15 cellular contexts compared by ENCODE assay signal in genomic region chr9:130188860-130189481, GRCh38.
"Had no signal": no experiment of that assay in that cellular context is flagged by ENCODE, and none has a peak within 500 bp of the region (broad histone marks: within the 10 kb centered on the region; RNA-seq: fewer than 3 reads in every experiment).

No MANE protein-coding gene starts in this region.

- H3K4me1 ChIP-seq: psoas muscle had no signal

- H3K9me3 ChIP-seq: breast epithelium, left ventricle myocardium inferior, psoas muscle had no signal

- H3K27me3 ChIP-seq: breast epithelium had no signal

- DNase-seq: activated CD4-positive, alpha-beta T cell treated with anti-CD3 and anti-CD28 coated beads, Interleukin-2, amount 50 U/mL, for 4 hours; activated CD4-positive, CD25-positive, alpha-beta regulatory T cell treated with anti-CD3 and anti-CD28 coated beads, Interleukin-2, amount 50 U/mL, for 72 hours; activated naive CD4-positive, alpha-beta T cell treated with Interleukin-2 at 50 U/mL for 16 hours; activated naive CD8-positive, alpha-beta T cell treated with anti-CD3 and anti-CD28 coated beads, Interleukin-2, amount 50 U/mL, for 24 hours; aorta; hypothalamus; kidney; left ventricle myocardium inferior; nephron progenitor cell; psoas muscle; SW 1271; trophoblast cell had no signal

- ATAC-seq: activated naive CD8-positive, alpha-beta T cell treated with anti-CD3 and anti-CD28 coated beads, Interleukin-2, amount 50 U/mL, for 24 hours; activated T-helper 17 cell treated with anti-CD3 and anti-CD28 coated beads, Interleukin-2, amount 50 U/mL, for 72 hours; psoas muscle; stimulated activated memory B cell treated with anti-CD40 and anti-IgM and Interleukin-4, amounts not matched to agents 10 μg/mL and 1 μg/mL and 100 μg/mL, for 72 hours had no signal

- H3K36me3 ChIP-seq: breast epithelium, left ventricle myocardium inferior had no signal

- H3K4me3 ChIP-seq: breast epithelium, left ventricle myocardium inferior, psoas muscle had no signal

- H3K27ac ChIP-seq: breast epithelium, left ventricle myocardium inferior, psoas muscle had no signal
